In the genomic region with DNA sequence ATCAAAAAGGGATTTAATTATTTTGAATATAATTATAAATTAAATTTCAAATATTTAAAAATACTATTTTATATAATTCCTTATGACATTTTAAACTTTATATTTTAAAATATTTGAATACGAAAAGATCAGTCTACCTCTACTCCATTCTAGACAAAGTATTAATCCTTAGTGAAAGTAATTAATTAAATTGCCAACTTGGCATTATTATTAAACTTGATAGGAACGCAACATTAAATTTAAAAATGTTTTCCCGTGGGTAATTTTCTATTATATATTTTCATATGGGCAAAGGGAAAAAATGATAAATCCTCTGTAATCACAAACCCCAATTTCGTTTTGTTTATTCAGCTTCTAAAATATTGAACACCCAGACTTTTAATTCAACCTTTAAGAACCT, we compare ENCODE assay signal across 29 cellular contexts. TPM values are rescaled to one million over a fixed set of nuclear protein-coding genes. Genes with fewer than 3 reads are reported as not detected.
"Had no signal": no experiment of that assay in that cellular context is flagged by ENCODE, and none has a peak within 500 bp of the region (broad histone marks: within the 10 kb centered on the region; RNA-seq: fewer than 3 reads in every experiment).

No MANE protein-coding gene starts in this region.

- H3K79me2 ChIP-seq: hepatocyte had no signal

- H3K27me3 ChIP-seq: dorsolateral prefrontal cortex, gastroesophageal sphincter, heart left ventricle, hepatocyte, spleen, testis, tibial artery had no signal

- H3K4me2 ChIP-seq: hepatocyte had no signal

- H3K4me3 ChIP-seq: dorsolateral prefrontal cortex, gastroesophageal sphincter, heart left ventricle, hepatocyte, left ventricle myocardium inferior, lower lobe of right lung, psoas muscle, skin epidermis, spleen, testis, tibial artery had no signal

- DNase-seq: dorsolateral prefrontal cortex; effector CD4-positive, alpha-beta T cell; foreskin fibroblast; heart left ventricle; kidney glomerular epithelial cell; left colon; left ventricle myocardium inferior; lower lobe of right lung; naive thymus-derived CD8-positive, alpha-beta T cell; nephron progenitor cell; nucleus accumbens; posterior cingulate gyrus; psoas muscle; right cardiac atrium; spleen; stimulated activated CD4-positive, alpha-beta T cell treated with anti-CD3 and anti-CD28 coated beads, Interleukin-4, amount 100 ng/mL, for 4 hours; stimulated activated naive CD8-positive, alpha-beta T cell treated with anti-CD3 and anti-CD28 coated beads, Interleukin-15, Interleukin-2, amounts not matched to agents 100 U/mL and 50 U/mL, for 24 hours; substantia nigra; testis; tibial artery had no signal

- H3K9me3 ChIP-seq: gastroesophageal sphincter, left ventricle myocardium inferior, lower lobe of right lung, psoas muscle, spleen, testis, tibial artery had no signal

- H2AFZ ChIP-seq: hepatocyte had no signal

- ATAC-seq: esophagus mucosa; gastroesophageal sphincter; heart left ventricle; left colon; lower lobe of right lung; naive thymus-derived CD8-positive, alpha-beta T cell; psoas muscle; right cardiac atrium; stimulated activated memory B cell treated with anti-CD40 and anti-IgM and Interleukin-4, amounts not matched to agents 10 μg/mL and 1 μg/mL and 100 μg/mL, for 72 hours; stimulated activated naive CD8-positive, alpha-beta T cell treated with anti-CD3 and anti-CD28 coated beads, Interleukin-15, Interleukin-2, amounts not matched to agents 100 U/mL and 50 U/mL, for 24 hours had no signal

- H3K27ac ChIP-seq: dorsolateral prefrontal cortex, epithelial cell of prostate, gastroesophageal sphincter, heart left ventricle, hepatocyte, left ventricle myocardium inferior, lower lobe of right lung, psoas muscle, skin epidermis, spleen, testis, tibial artery had no signal

- H3K4me1 ChIP-seq: gastroesophageal sphincter, heart left ventricle, left ventricle myocardium inferior, lower lobe of right lung, psoas muscle, spleen, testis had no signal

RNA-seq across cellular contexts. Expression of a gene that starts 8.4 kb away (rescaled TPM):
- total RNA-seq: hepatocyte; myocyte; naive thymus-derived CD8-positive, alpha-beta T cell; osteocyte; renal cortical epithelial cell had no signal
- polyA plus RNA-seq: hepatocyte; naive thymus-derived CD8-positive, alpha-beta T cell had no signal
